ENCODE assay signal across 8 cellular contexts in genomic region chr7:151013356-151013727, GRCh38. TPM values are rescaled to one million over a fixed set of nuclear protein-coding genes. Genes with fewer than 3 reads are reported as not detected.
A peak's percentile ranks its signal among the peaks of the same experiment; 100 is the strongest.
DNase-seq lines count a peak whose midpoint lies in the region; ATAC-seq and TF ChIP-seq lines count a peak whose summit lies in the region.
"Had no signal": no experiment of that assay in that cellular context is flagged by ENCODE, and none has a peak within 500 bp of the region (broad histone marks: within the 10 kb centered on the region; RNA-seq: fewer than 3 reads in every experiment).

No MANE protein-coding gene starts in this region.

- no peak overlapping the region for H3K27ac ChIP-seq in esophagus muscularis mucosa (replicated peaks in 1 of 4)
- H3K27ac ChIP-seq: A549, left lung had no signal

- peaks cover 33 to 44% (median 35%) of the 10 kb centered on the region in 4 donors for H3K4me1 ChIP-seq in esophagus muscularis mucosa

- H3K27me3 Mint-ChIP-seq in stimulated activated naive CD8-positive, alpha-beta T cell treated with anti-CD3 and anti-CD28 coated beads, Interleukin-15, Interleukin-2, amounts not matched to agents 100 ng/mL and 50 ng/mL, for 24 hours: peaks cover 2% of the 10 kb centered on the region

- TF ChIP-seq POLR2A in esophagus muscularis mucosa (IDR thresholded peaks at IDR 0.05; ENCODE audit: low read depth): no peak

- H3K4me3 Mint-ChIP-seq in stimulated activated naive CD8-positive, alpha-beta T cell treated with anti-CD3 and anti-CD28 coated beads, Interleukin-15, Interleukin-2, amounts not matched to agents 100 ng/mL and 50 ng/mL, for 24 hours: peak overlapping the region; percentile 83

- peaks cover 81% of the 10 kb centered on the region for H3K4me1 Mint-ChIP-seq in stimulated activated naive CD8-positive, alpha-beta T cell treated with anti-CD3 and anti-CD28 coated beads, Interleukin-15, Interleukin-2, amounts not matched to agents 100 ng/mL and 50 ng/mL, for 24 hours (ENCODE audit: low read depth)

- H3K9me3 Mint-ChIP-seq in stimulated activated naive CD8-positive, alpha-beta T cell treated with anti-CD3 and anti-CD28 coated beads, Interleukin-15, Interleukin-2, amounts not matched to agents 100 ng/mL and 50 ng/mL, for 24 hours: no peaks in the 10 kb centered on the region

- H3K36me3 ChIP-seq in esophagus muscularis mucosa: peaks cover 0 to 29% (median 2%) of the 10 kb centered on the region in 4 donors
- H3K36me3 ChIP-seq: left lung had no signal

- intact Hi-C loops in esophagus muscularis mucosa (cut with DNase I): loop anchor here (10.0 kb wide), 1 partner anchor 239 kb away; no protein-coding TSS in a partner anchor

- no peak for DNase-seq in activated CD4-positive, CD25-positive, alpha-beta regulatory T cell (lab: John Stamatoyannopoulos, UW)
- DNase-seq in esophagus muscularis mucosa (ENCODE audit: extremely low spot score): no peak
- DNase-seq in NCI-H2081 treated with DMSO at 0.1 percent for 48 hours (lab: John Stamatoyannopoulos, UW): no peak
- no peak for DNase-seq in NCI-H2196 (lab: John Stamatoyannopoulos, UW; ENCODE audit: unreplicated experiment)

- TF ChIP-seq EP300 in esophagus muscularis mucosa (IDR thresholded peaks at IDR 0.05): no peak

- no peaks in the 10 kb centered on the region for H3K9me3 ChIP-seq in esophagus muscularis mucosa
- H3K9me3 ChIP-seq: A549, left lung had no signal

- WGBS in esophagus muscularis mucosa: 40% methylated on average over 7 of the region's 25 CpGs

- peak overlapping the region; percentile 29 to 51 (median 36) for H3K4me3 ChIP-seq in esophagus muscularis mucosa
- H3K4me3 ChIP-seq: A549 had no signal

- H3K27me3 ChIP-seq in esophagus muscularis mucosa: peaks cover 0 to 94% (median 39%) of the 10 kb centered on the region in 4 donors

- ATAC-seq in activated CD4-positive, CD25-positive, alpha-beta regulatory T cell treated with anti-CD3 and anti-CD28 coated beads, Interleukin-2, amount 50 U/mL, for 24 hours: peak; percentile 1 to 4

- H3K36me3 Mint-ChIP-seq in stimulated activated naive CD8-positive, alpha-beta T cell treated with anti-CD3 and anti-CD28 coated beads, Interleukin-15, Interleukin-2, amounts not matched to agents 100 ng/mL and 50 ng/mL, for 24 hours (ENCODE audit: low read depth): no peaks in the 10 kb centered on the region

- no peak for TF ChIP-seq CTCF in esophagus muscularis mucosa (IDR thresholded peaks at IDR 0.05)

- H3K27ac Mint-ChIP-seq in stimulated activated naive CD8-positive, alpha-beta T cell treated with anti-CD3 and anti-CD28 coated beads, Interleukin-15, Interleukin-2, amounts not matched to agents 100 ng/mL and 50 ng/mL, for 24 hours: no peak overlapping the region

RNA-seq across cellular contexts. Expression of gene ATG9B, which starts 11.0 kb away (rescaled TPM):
- under 1 TPM in 1 of 4 donors, not detected in 3; 0.42 TPM for total RNA-seq in esophagus muscularis mucosa

RNA-seq across cellular contexts. Expression of gene ABCB8, which starts 14.9 kb away (rescaled TPM):
- total RNA-seq in esophagus muscularis mucosa: 10 to 100 TPM; 13.1 to 25.3 (median 19.9) TPM

RNA-seq across cellular contexts. Expression of gene NOS3, which starts 22.5 kb away (rescaled TPM):
- total RNA-seq in esophagus muscularis mucosa: 10 to 100 TPM in 3 of 4 donors, 1 to 10 TPM in 1; 3.7 to 20.2 (median 16.2) TPM

RNA-seq across cellular contexts. Expression of gene ASIC3, which starts 35.0 kb away (rescaled TPM):
- total RNA-seq in esophagus muscularis mucosa: 1 to 10 TPM; 1.3 to 2.9 (median 2.1) TPM

RNA-seq across cellular contexts. Expression of gene KCNH2, which starts 35.2 kb away (rescaled TPM):
- 10 to 100 TPM; 29.8 to 71.7 (median 42.5) TPM for total RNA-seq in esophagus muscularis mucosa
